In genomic region chr1:161168906-161169305, GRCh38 we compare ENCODE assay signal across 11 cellular contexts.
"Had no signal": no experiment of that assay in that cellular context is flagged by ENCODE, and none has a peak within 500 bp of the region (broad histone marks: within the 10 kb centered on the region; RNA-seq: fewer than 3 reads in every experiment).

No MANE protein-coding gene starts in this region.

- DNase-seq: activated T-cell treated with anti-CD3 and anti-CD28 coated beads, Interleukin-2, amount 50 U/mL, for 1 hour; esophagus squamous epithelium; foreskin fibroblast; head of caudate nucleus; mucosa of descending colon; ovary; stimulated activated CD4-positive, alpha-beta T cell treated with anti-CD3 and anti-CD28 coated beads, Interleukin-4, amount 100 ng/mL, for 1 hour; stimulated activated CD8-positive, alpha-beta memory T cell treated with anti-CD3 and anti-CD28 coated beads, Interleukin-4, amount 100 ng/mL, for 48 hours had no signal

- H3K9me3 ChIP-seq: esophagus squamous epithelium, left lung, mucosa of descending colon, ovary had no signal

- H3K27ac ChIP-seq: esophagus squamous epithelium, left lung, ovary had no signal

- H3K27me3 ChIP-seq: esophagus squamous epithelium, left lung, ovary had no signal

- H3K27ac Mint-ChIP-seq: WTC11 had no signal

- H3K9me3 Mint-ChIP-seq: activated naive CD4-positive, alpha-beta T cell treated with anti-CD3 and anti-CD28 coated beads, Interleukin-2, amount 50 U/mL, for 72 hours; WTC11 had no signal

- H3K4me3 ChIP-seq: esophagus squamous epithelium, left lung, mucosa of descending colon, ovary had no signal

- H3K36me3 ChIP-seq: ovary had no signal

- ATAC-seq: activated naive CD4-positive, alpha-beta T cell treated with anti-CD3 and anti-CD28 coated beads, Interleukin-2, amount 50 U/mL, for 72 hours; left lung; mucosa of descending colon; WTC11 had no signal
